In the genomic region with DNA sequence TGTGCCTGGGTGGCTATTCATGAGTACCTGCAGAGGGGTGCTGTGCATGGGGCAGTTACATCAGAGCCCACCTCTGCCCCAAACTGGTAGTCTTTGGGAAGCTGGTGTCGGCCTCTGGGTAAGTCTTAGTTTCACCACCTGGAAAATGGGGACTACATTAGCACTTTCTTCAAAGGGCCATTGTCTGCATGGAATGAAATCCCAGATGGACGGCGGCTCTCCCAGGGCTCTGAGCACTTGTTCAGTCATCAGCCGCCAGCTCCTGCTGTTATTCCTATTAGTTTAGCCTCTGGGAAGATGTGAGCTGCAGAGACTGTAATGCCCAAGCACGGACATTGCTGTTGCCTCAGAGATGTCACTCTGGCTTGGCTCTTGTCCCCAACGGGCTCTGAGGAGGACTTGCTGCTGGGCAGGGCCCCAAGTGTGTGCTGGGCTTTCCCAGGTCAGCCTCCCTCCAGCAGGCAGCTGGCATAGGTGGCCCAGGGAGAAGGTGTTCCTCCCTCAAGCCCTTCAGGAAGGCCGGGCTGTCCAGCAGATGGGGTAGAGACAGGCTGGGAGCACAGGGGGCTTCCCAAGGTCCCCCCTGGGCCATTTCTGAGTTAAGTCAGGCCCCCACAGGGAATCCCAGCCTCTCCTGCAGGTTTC, we compare ENCODE assay signal across 33 cellular contexts.
"Had no signal": no experiment of that assay in that cellular context is flagged by ENCODE, and none has a peak within 500 bp of the region (broad histone marks: within the 10 kb centered on the region; RNA-seq: fewer than 3 reads in every experiment).

No MANE protein-coding gene starts in this region.

- H3K36me3 ChIP-seq: gastroesophageal sphincter, left lung, lower lobe of right lung, ovary, sigmoid colon, suprapubic skin, tibial artery, upper lobe of right lung had no signal

- H3K9me3 Mint-ChIP-seq: activated CD4-positive, alpha-beta memory T cell treated with anti-CD3 and anti-CD28 coated beads for 36 hours had no signal

- H3K4me3 ChIP-seq: gastroesophageal sphincter, left lung, lower lobe of right lung, mucosa of descending colon, ovary, psoas muscle, sigmoid colon, suprapubic skin, tibial artery, upper lobe of right lung had no signal

- H3K9me3 ChIP-seq: lower lobe of right lung, mucosa of descending colon, ovary, psoas muscle, sigmoid colon, suprapubic skin, tibial artery, upper lobe of right lung had no signal

- H3K36me3 Mint-ChIP-seq: stimulated activated effector memory CD8-positive, alpha-beta T cell treated with anti-CD3 and anti-CD28 coated beads, Interleukin-12 subunit alpha, Interleukin-12 subunit beta, amount 100 ng/mL, for 72 hours had no signal

- H3K4me3 Mint-ChIP-seq: activated CD4-positive, alpha-beta memory T cell treated with anti-CD3 and anti-CD28 coated beads for 36 hours; activated T-cell treated with anti-CD3 and anti-CD28 coated beads, Interleukin-2, amount 50 U/mL, for 24 hours; activated T-helper 17 cell treated with anti-CD3 and anti-CD28 coated beads, Interleukin-2, amount 50 U/mL, for 72 hours; effector memory CD8-positive, alpha-beta T cell; nephron; stimulated activated effector memory CD8-positive, alpha-beta T cell treated with anti-CD3 and anti-CD28 coated beads, Interleukin-12 subunit alpha, Interleukin-12 subunit beta, amount 100 ng/mL, for 72 hours; T-helper 2 cell treated with Interferon-gamma antibody and Interleukin-4, amounts not matched to agents 5 μg/mL and 100 μg/mL, for 36 hours had no signal

- H3K4me1 ChIP-seq: gastroesophageal sphincter, left lung, lower lobe of right lung, psoas muscle, sigmoid colon, suprapubic skin, tibial artery, upper lobe of right lung had no signal

- H3K27ac ChIP-seq: gastroesophageal sphincter, left lung, lower lobe of right lung, ovary, psoas muscle, sigmoid colon, suprapubic skin, tibial artery, upper lobe of right lung, VCaP had no signal

- FAIRE-seq: endothelial cell of umbilical vein, islet of Langerhans, small intestine had no signal

- H3K27ac Mint-ChIP-seq: activated CD4-positive, alpha-beta memory T cell treated with anti-CD3 and anti-CD28 coated beads for 36 hours; activated T-cell treated with anti-CD3 and anti-CD28 coated beads, Interleukin-2, amount 50 U/mL, for 24 hours; activated T-helper 17 cell treated with anti-CD3 and anti-CD28 coated beads, Interleukin-2, amount 50 U/mL, for 72 hours; effector memory CD8-positive, alpha-beta T cell; nephron; stimulated activated effector memory CD8-positive, alpha-beta T cell treated with anti-CD3 and anti-CD28 coated beads, Interleukin-12 subunit alpha, Interleukin-12 subunit beta, amount 100 ng/mL, for 72 hours; T-helper 2 cell treated with Interferon-gamma antibody and Interleukin-4, amounts not matched to agents 5 μg/mL and 100 μg/mL, for 36 hours had no signal

- DNase-seq: activated CD4-positive, alpha-beta memory T cell treated with anti-CD3 and anti-CD28 coated beads for 36 hours; activated CD4-positive, alpha-beta T cell treated with anti-CD3 and anti-CD28 coated beads for 48 hours; activated CD8-positive, alpha-beta memory T cell treated with anti-CD3 and anti-CD28 coated beads, Interleukin-2, amount 50 U/mL, for 48 hours; activated gamma-delta T cell treated with Interleukin-2 at 50 U/mL for 16 hours; activated naive CD4-positive, alpha-beta T cell treated with anti-CD3 and anti-CD28 coated beads, Interleukin-2, amount 50 U/mL, for 16 hours; activated T-cell treated with anti-CD3 and anti-CD28 coated beads, Interleukin-2, amount 50 U/mL, for 24 hours; amniotic stem cell; caudate nucleus; cortex of kidney; effector memory CD8-positive, alpha-beta T cell; head of caudate nucleus; hippocampal formation; left lung; lower lobe of right lung; mucosa of descending colon; ovary; psoas muscle; sigmoid colon; small intestine; stimulated activated CD4-positive, alpha-beta T cell treated with anti-CD3 and anti-CD28 coated beads, Interleukin-4, amount 100 ng/mL, for 24 hours; T-helper 1 cell; tibial artery; upper lobe of right lung had no signal

- H3K27me3 ChIP-seq: ovary, sigmoid colon, tibial artery, upper lobe of right lung had no signal

- H3K4me1 Mint-ChIP-seq: activated T-helper 17 cell treated with anti-CD3 and anti-CD28 coated beads, Interleukin-2, amount 50 U/mL, for 72 hours; nephron; stimulated activated effector memory CD8-positive, alpha-beta T cell treated with anti-CD3 and anti-CD28 coated beads, Interleukin-12 subunit alpha, Interleukin-12 subunit beta, amount 100 ng/mL, for 72 hours had no signal

- ATAC-seq: activated CD4-positive, CD25-positive, alpha-beta regulatory T cell treated with anti-CD3 and anti-CD28 coated beads, Interleukin-2, amount 50 U/mL, for 24 hours; activated T-helper 17 cell treated with anti-CD3 and anti-CD28 coated beads, Interleukin-2, amount 50 U/mL, for 72 hours; effector memory CD8-positive, alpha-beta T cell; gastroesophageal sphincter; left lung; lower lobe of right lung; mucosa of descending colon; psoas muscle; stimulated activated effector memory CD8-positive, alpha-beta T cell treated with anti-CD3 and anti-CD28 coated beads, Interleukin-12 subunit alpha, Interleukin-12 subunit beta, amount 100 ng/mL, for 72 hours; upper lobe of right lung had no signal
